8 cellular contexts compared by ENCODE assay signal in the genomic region with DNA sequence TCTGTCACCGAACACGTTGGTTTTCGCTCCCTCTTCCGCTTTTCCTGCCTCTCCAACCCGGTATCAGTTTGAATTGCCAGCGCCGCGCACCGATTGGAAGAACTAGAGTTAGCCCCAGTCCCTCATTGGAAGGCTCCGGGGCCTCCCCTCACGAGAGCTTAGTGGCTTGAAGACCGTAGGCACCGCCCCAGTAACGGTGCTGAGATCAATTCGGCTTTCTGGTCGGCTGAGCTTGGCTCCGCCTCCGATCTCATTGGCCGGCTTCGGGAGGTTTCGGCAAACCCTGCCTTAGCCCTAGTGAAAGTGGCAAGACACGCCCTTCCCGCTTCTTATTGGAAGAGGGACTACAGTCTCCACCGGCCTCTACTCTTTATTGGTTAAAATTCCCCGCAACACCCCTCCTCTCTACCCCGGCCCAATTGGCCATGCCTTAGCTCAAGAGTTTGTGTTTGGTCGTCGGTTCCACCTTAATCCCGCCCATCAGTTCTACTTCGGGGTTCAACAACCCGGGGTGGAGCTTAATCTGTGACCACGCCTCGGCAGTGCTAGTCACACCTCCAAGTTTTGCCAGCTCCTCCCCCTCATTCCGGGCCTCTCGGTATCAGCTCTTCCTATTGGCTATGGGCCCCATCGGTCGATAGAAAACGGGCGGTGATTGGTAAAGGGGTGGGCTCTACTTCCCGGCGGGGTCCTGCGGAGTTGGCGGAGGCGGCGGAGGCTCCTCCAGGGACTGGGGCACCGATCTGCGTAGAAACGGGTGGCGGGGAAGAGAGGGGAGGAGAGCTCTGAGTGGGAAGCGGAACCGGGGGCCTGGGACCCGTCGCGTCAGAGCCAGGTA. TPM values are rescaled to one million over a fixed set of nuclear protein-coding genes. Genes with fewer than 3 reads are reported as not detected.
A peak's percentile ranks its signal among the peaks of the same experiment; 100 is the strongest.
DNase-seq lines count a peak whose midpoint lies in the region; ATAC-seq and TF ChIP-seq lines count a peak whose summit lies in the region.
"Not testable (repeated sequence)": the region's sequence is repeated elsewhere in the genome, so short reads cannot be mapped to it uniquely, and the experiment has no call there.

A gene (minus strand): TSS at position 51 of the 838 bp plus-strand sequence. CDS start 851 bp downstream, outside the sequence.
A gene (plus strand): TSS at position 686 of the 838 bp plus-strand sequence. CDS start 2,472 bp downstream, outside the sequence.

- intact Hi-C loops in CD8-positive, alpha-beta T cell (cut with DNase I, micrococcal nuclease), result not testable (repeated sequence)

- not testable (repeated sequence) for H3K9me3 ChIP-seq in CD8-positive, alpha-beta T cell (ENCODE audit: low read length); lung (ENCODE audit: control insufficient read depth in 2 of 2, insufficient read depth in 1 of 2, low read length in 1 of 2)

- not testable (repeated sequence) for H3K9me3 Mint-ChIP-seq in CD8-positive, alpha-beta T cell; activated CD8-positive, alpha-beta T cell treated with anti-CD3 and anti-CD28 coated beads, Interleukin-2, amount 10 ng/mL, durations not matched to agents 7 days and 5 days (ENCODE audit: insufficient read depth)

- POLR2A ChIA-PET in CD8-positive, alpha-beta T cell (lab: Charles Lee); activated CD8-positive, alpha-beta T cell treated with anti-CD3 and anti-CD28 coated beads, Interleukin-2, amount 10 ng/mL, durations not matched to agents 7 days and 5 days (lab: Charles Lee): not testable (repeated sequence)

- peak; percentile 80 for ATAC-seq in CD8-positive, alpha-beta T cell
- peak; percentile 86 for ATAC-seq in GM21367 (IDR thresholded peaks at IDR 0.05; ENCODE audit: unreplicated experiment)
- peak; percentile 89 for ATAC-seq in activated CD8-positive, alpha-beta T cell treated with anti-CD3 and anti-CD28 coated beads, Interleukin-2, amount 10 ng/mL, durations not matched to agents 7 days and 5 days
- ATAC-seq in lung (ENCODE audit: insufficient read depth, low FRiP score), result peak; percentile 91

- H3K27me3 Mint-ChIP-seq in CD8-positive, alpha-beta T cell (ENCODE audit: low read depth); activated CD8-positive, alpha-beta T cell treated with anti-CD3 and anti-CD28 coated beads, Interleukin-2, amount 10 ng/mL, durations not matched to agents 7 days and 5 days (ENCODE audit: low read depth): not testable (repeated sequence)

- H3K4me1 Mint-ChIP-seq in CD8-positive, alpha-beta T cell (ENCODE audit: low read depth); activated CD8-positive, alpha-beta T cell treated with anti-CD3 and anti-CD28 coated beads, Interleukin-2, amount 10 ng/mL, durations not matched to agents 7 days and 5 days (ENCODE audit: low read depth): not testable (repeated sequence)

- TF ChIP-seq CTCF in CD8-positive, alpha-beta T cell (IDR thresholded peaks at IDR 0.05); lung (IDR thresholded peaks at IDR 0.05; ENCODE audit: control extremely low read depth, extremely low read depth): not testable (repeated sequence)

- DNase-seq in CD8-positive, alpha-beta T cell, result peak; percentile 78 to 95 (median 83)
- DNase-seq in HS-27A (ENCODE audit: low read depth) (peak; percentile 95), NK-92 (lab: John Stamatoyannopoulos, UW; ENCODE audit: unreplicated experiment) (peak; percentile 82), lung (ENCODE audit: low spot score) (peak; percentile 95)
- peak; percentile 95 for DNase-seq in activated CD8-positive, alpha-beta T cell treated with anti-CD3 and anti-CD28 coated beads, Interleukin-2, amount 10 ng/mL, durations not matched to agents 7 days and 5 days
- DNase-seq in effector CD4-positive, alpha-beta T cell, result peak; percentile 89
- peak; percentile 67 to 89 (median 81) for DNase-seq in stimulated activated CD4-positive, alpha-beta T cell treated with anti-CD3 and anti-CD28 coated beads, TNF-alpha, amount 100 ng/mL, for 48 hours (ENCODE audit: low read depth in 3 of 3)

- CTCF ChIA-PET in CD8-positive, alpha-beta T cell (lab: Charles Lee); activated CD8-positive, alpha-beta T cell treated with anti-CD3 and anti-CD28 coated beads, Interleukin-2, amount 10 ng/mL, durations not matched to agents 7 days and 5 days (lab: Charles Lee): not testable (repeated sequence)

- WGBS in lung, 2 donors, result 0 to 1% methylated on average over 31 to 35 of the region's 54 CpGs

- not testable (repeated sequence) for H3K36me3 ChIP-seq in CD8-positive, alpha-beta T cell (ENCODE audit: insufficient read depth, low read length); lung (ENCODE audit: control insufficient read depth in 2 of 2, insufficient read depth in 2 of 2, low read length in 2 of 2)

- H3K4me3 Mint-ChIP-seq in CD8-positive, alpha-beta T cell, result peak within 1 kb of the TSS; percentile 96
- H3K4me3 Mint-ChIP-seq in activated CD8-positive, alpha-beta T cell treated with anti-CD3 and anti-CD28 coated beads, Interleukin-2, amount 10 ng/mL, durations not matched to agents 7 days and 5 days, result peak within 1 kb of the TSS; percentile 89

- H3K27ac ChIP-seq in CD8-positive, alpha-beta T cell (ENCODE audit: low read depth, low read length), result not testable (repeated sequence)
- H3K27ac ChIP-seq in lung (ENCODE audit: low read depth in 1 of 2, low read length in 1 of 2), result peak within 1 kb of the TSS in 1 of 2 donors; percentile 68

- H3K4me3 ChIP-seq in CD8-positive, alpha-beta T cell (ENCODE audit: low read depth, low read length); lung: not testable (repeated sequence)

- H3K4me1 ChIP-seq in CD8-positive, alpha-beta T cell (ENCODE audit: insufficient read depth, low read length); lung (ENCODE audit: control insufficient read depth in 2 of 2, insufficient read depth in 2 of 2, low read length in 2 of 2): not testable (repeated sequence)

- not testable (repeated sequence) for H3K27me3 ChIP-seq in CD8-positive, alpha-beta T cell (ENCODE audit: insufficient read depth, low read length); lung (ENCODE audit: control insufficient read depth, insufficient read depth)

- H3K27ac Mint-ChIP-seq in CD8-positive, alpha-beta T cell, result peak within 1 kb of the TSS; percentile 88
- H3K27ac Mint-ChIP-seq in activated CD8-positive, alpha-beta T cell treated with anti-CD3 and anti-CD28 coated beads, Interleukin-2, amount 10 ng/mL, durations not matched to agents 7 days and 5 days, result peak within 1 kb of the TSS; percentile 94

- not testable (repeated sequence) for H3K36me3 Mint-ChIP-seq in CD8-positive, alpha-beta T cell; activated CD8-positive, alpha-beta T cell treated with anti-CD3 and anti-CD28 coated beads, Interleukin-2, amount 10 ng/mL, durations not matched to agents 7 days and 5 days (ENCODE audit: low read depth)

RNA-seq across cellular contexts. Expression of the first gene that starts in this region (rescaled TPM):
- total RNA-seq in CD8-positive, alpha-beta T cell, result under 1 TPM; 0.47 to 0.79 TPM
- 10 to 100 TPM; 28.7 to 30.8 TPM for total RNA-seq in activated CD8-positive, alpha-beta T cell treated with anti-CD3 and anti-CD28 coated beads, Interleukin-2, amount 10 ng/mL, durations not matched to agents 7 days and 5 days
- total RNA-seq in lung, result 1 to 10 TPM; 1.1 TPM
- polyA plus RNA-seq in lung, result under 1 TPM; 0.39 to 0.81 TPM

RNA-seq across cellular contexts. Expression of the second gene that starts in this region (rescaled TPM):
- total RNA-seq in CD8-positive, alpha-beta T cell, result 1 to 10 TPM; 3.9 to 5.8 TPM
- total RNA-seq in activated CD8-positive, alpha-beta T cell treated with anti-CD3 and anti-CD28 coated beads, Interleukin-2, amount 10 ng/mL, durations not matched to agents 7 days and 5 days, result 10 to 100 TPM; 28.9 to 32.2 TPM
- total RNA-seq in lung, result 10 to 100 TPM; 18.7 to 34.6 TPM
- polyA plus RNA-seq in lung, result 1 to 10 TPM; 3.9 to 7.1 TPM

Comparison
In these comparisons a context has a peak if more than half of its experiments do, and no peak if none do; other contexts are left out.
1. RNA of the first gene that starts in this region (total RNA-seq): 28.7 to 30.8 TPM in activated CD8-positive, alpha-beta T cell treated with anti-CD3 and anti-CD28 coated beads, Interleukin-2, amount 10 ng/mL, durations not matched to agents 7 days and 5 days; 1.1 TPM in lung and 0.47 to 0.79 TPM in CD8-positive, alpha-beta T cell; every median in the first group is over 10 times any median in the second.
2. Peak in every context shown above with its lines, with median percentiles within 50 percentile points of each other: ATAC-seq and DNase-seq.